Comparison of ENCODE assay signal across 1 cellular context in the genomic region with DNA sequence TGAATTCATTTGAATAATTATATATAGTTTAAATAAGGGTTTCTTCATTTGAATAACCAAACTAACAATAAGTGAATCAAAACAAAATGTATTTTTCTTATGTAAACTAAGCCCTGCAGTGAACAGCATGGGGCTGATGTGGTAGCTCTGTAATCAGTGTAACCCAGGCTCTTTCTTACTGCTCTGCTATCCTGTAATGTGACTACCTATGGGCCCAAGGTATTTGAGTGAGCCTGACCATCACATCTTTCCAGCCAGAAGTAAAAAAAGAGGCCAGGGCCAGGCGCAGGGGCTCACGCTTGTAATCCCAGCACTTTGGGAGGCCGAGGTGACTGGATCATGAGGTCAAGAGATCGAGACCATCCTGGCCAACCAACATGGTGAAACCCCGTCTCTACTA.
TF ChIP-seq lines count a peak whose summit lies in the region.

No MANE protein-coding gene starts in this region.

TF ChIP-seq in H1, 55 proteins besides CTCF, POLR2A, EP300 and RAD21 (continued from another document):
- TF ChIP-seq SP1 (IDR thresholded peaks at IDR 0.05; ENCODE audit: low read depth, low read length): 0 out of 2 replicates have a peak, but pooled peaks have one; percentile 21
- no peak for TF ChIP-seq SAP30 (IDR thresholded peaks at IDR 0.05; ENCODE audit: insufficient read depth, insufficient replicate concordance, low read length)
- TF ChIP-seq GTF2F1 (IDR thresholded peaks at IDR 0.05; ENCODE audit: borderline replicate concordance, low read depth, low read length): no peak
- no peak for TF ChIP-seq POLR2AphosphoS5 (IDR thresholded peaks at IDR 0.05; ENCODE audit: low read depth, low read length)
